Comparison of ENCODE assay signal across 14 cellular contexts in the genomic region with DNA sequence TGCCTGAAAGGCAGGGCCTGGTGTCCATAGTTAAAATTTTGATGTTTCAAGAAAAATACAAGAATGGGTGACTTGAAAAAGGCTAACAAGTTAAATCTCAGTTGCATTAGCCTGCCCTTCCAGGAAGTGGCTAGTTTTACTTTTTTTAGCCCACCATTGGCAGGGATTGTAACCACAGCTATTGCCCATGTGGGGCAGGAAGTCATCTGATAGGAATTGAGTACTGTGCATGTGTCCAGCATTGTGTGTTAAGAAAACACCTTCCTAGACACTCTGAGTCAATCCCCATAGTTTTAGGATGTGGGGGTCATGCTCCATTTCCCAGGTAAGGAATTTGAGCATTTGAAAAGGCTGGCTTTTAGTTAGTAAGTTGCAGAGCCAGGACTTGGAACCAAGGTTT. TPM values are rescaled to one million over a fixed set of nuclear protein-coding genes. Genes with fewer than 3 reads are reported as not detected.
DNase-seq lines count a peak whose midpoint lies in the region; ATAC-seq, FAIRE-seq and TF ChIP-seq lines count a peak whose summit lies in the region.
"Had no signal": no experiment of that assay in that cellular context is flagged by ENCODE, and none has a peak within 500 bp of the region (broad histone marks: within the 10 kb centered on the region; RNA-seq: fewer than 3 reads in every experiment).

No MANE protein-coding gene starts in this region.

- TF ChIP-seq CTCF in foreskin keratinocyte (conservative IDR thresholded peaks at IDR 0.05) (no peak), dorsolateral prefrontal cortex (IDR thresholded peaks at IDR 0.05 in 54 of 56, conservative IDR thresholded peaks at IDR 0.05 in 2 of 56; ENCODE audit: low read depth in 1 of 56, partially characterized antibody in 56 of 56) (no peak)

- H3K27me3 ChIP-seq in foreskin keratinocyte (no peaks in the 10 kb centered on the region), dorsolateral prefrontal cortex (no peaks in the 10 kb centered on the region)

- FAIRE-seq in GM12891 (lab: Jason Lieb, UNC): peak; percentile 33
- FAIRE-seq: colon, TTC549 had no signal

- no peak for TF ChIP-seq POLR2A in GM12891 (IDR thresholded peaks at IDR 0.05; ENCODE audit: low read depth, low read length)

- H3K4me3 ChIP-seq in dorsolateral prefrontal cortex: no peak overlapping the region

- DNase-seq in A172 (ENCODE audit: low spot score) (peak; percentile 21), GM12891 (ENCODE audit: insufficient read length, low spot score) (no peak), foreskin keratinocyte (peak in 1 of 2 donors; percentile 1), midbrain (lab: John Stamatoyannopoulos, UW) (no peak), COLO668 (lab: John Stamatoyannopoulos, UW; ENCODE audit: unreplicated experiment) (no peak), dorsolateral prefrontal cortex (no peak)
- DNase-seq: activated CD4-positive, alpha-beta memory T cell treated with anti-CD3 and anti-CD28 coated beads for 36 hours; Karpas-422; NCI-H187; NCI-H446 had no signal

- ATAC-seq in SK-N-SH treated with all-trans-retinoic acid at 6 μM for 48 hours (0 out of 3 replicates have a peak, but pooled peaks have one; percentile 31), foreskin keratinocyte (peak; percentile 5), HG02938 (IDR thresholded peaks at IDR 0.05; ENCODE audit: unreplicated experiment) (no peak)

- intact Hi-C loops in dorsolateral prefrontal cortex (cut with DNase I): loop anchor here in 1 of 2 donors (5.0 kb wide), 1 partner anchor 179 kb away; a partner anchor contains a TSS

- H3K4me1 ChIP-seq in foreskin keratinocyte: no peaks in the 10 kb centered on the region

- H3K27ac ChIP-seq in foreskin keratinocyte: no peak overlapping the region
- H3K27ac ChIP-seq in dorsolateral prefrontal cortex: no peak overlapping the region

TF ChIP-seq in GM12891, 5 proteins besides CTCF, POLR2A, EP300 and RAD21:
- no peak for TF ChIP-seq POU2F2 (IDR thresholded peaks at IDR 0.05; ENCODE audit: low read depth, low read length)
- no peak for TF ChIP-seq POLR2AphosphoS5 (IDR thresholded peaks at IDR 0.05; ENCODE audit: low read depth, low read length)
- no peak for TF ChIP-seq SPI1 (IDR thresholded peaks at IDR 0.05; ENCODE audit: low read depth, low read length)

TF ChIP-seq in SK-N-SH treated with all-trans-retinoic acid at 6 μM for 48 hours, 23 proteins besides CTCF, POLR2A, EP300 and RAD21:
- TF ChIP-seq, protein P1, sequence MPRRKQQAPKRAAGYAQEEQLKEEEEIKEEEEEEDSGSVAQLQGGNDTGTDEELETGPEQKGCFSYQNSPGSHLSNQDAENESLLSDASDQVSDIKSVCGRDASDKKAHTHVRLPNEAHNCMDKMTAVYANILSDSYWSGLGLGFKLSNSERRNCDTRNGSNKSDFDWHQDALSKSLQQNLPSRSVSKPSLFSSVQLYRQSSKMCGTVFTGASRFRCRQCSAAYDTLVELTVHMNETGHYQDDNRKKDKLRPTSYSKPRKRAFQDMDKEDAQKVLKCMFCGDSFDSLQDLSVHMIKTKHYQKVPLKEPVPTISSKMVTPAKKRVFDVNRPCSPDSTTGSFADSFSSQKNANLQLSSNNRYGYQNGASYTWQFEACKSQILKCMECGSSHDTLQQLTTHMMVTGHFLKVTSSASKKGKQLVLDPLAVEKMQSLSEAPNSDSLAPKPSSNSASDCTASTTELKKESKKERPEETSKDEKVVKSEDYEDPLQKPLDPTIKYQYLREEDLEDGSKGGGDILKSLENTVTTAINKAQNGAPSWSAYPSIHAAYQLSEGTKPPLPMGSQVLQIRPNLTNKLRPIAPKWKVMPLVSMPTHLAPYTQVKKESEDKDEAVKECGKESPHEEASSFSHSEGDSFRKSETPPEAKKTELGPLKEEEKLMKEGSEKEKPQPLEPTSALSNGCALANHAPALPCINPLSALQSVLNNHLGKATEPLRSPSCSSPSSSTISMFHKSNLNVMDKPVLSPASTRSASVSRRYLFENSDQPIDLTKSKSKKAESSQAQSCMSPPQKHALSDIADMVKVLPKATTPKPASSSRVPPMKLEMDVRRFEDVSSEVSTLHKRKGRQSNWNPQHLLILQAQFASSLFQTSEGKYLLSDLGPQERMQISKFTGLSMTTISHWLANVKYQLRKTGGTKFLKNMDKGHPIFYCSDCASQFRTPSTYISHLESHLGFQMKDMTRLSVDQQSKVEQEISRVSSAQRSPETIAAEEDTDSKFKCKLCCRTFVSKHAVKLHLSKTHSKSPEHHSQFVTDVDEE (CRISPR knock-in tag; IDR thresholded peaks at IDR 0.05): no peak
- TF ChIP-seq RARB (CRISPR knock-in tag; IDR thresholded peaks at IDR 0.05): no peak
- no peak for TF ChIP-seq GLIS3 (CRISPR knock-in tag; IDR thresholded peaks at IDR 0.05)
- TF ChIP-seq, protein P2, sequence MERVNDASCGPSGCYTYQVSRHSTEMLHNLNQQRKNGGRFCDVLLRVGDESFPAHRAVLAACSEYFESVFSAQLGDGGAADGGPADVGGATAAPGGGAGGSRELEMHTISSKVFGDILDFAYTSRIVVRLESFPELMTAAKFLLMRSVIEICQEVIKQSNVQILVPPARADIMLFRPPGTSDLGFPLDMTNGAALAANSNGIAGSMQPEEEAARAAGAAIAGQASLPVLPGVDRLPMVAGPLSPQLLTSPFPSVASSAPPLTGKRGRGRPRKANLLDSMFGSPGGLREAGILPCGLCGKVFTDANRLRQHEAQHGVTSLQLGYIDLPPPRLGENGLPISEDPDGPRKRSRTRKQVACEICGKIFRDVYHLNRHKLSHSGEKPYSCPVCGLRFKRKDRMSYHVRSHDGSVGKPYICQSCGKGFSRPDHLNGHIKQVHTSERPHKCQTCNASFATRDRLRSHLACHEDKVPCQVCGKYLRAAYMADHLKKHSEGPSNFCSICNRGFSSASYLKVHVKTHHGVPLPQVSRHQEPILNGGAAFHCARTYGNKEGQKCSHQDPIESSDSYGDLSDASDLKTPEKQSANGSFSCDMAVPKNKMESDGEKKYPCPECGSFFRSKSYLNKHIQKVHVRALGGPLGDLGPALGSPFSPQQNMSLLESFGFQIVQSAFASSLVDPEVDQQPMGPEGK (CRISPR knock-in tag; IDR thresholded peaks at IDR 0.05; ENCODE audit: borderline replicate concordance): no peak
- TF ChIP-seq TOX (CRISPR knock-in tag; IDR thresholded peaks at IDR 0.05; ENCODE audit: borderline replicate concordance): no peak
- TF ChIP-seq, protein P3, sequence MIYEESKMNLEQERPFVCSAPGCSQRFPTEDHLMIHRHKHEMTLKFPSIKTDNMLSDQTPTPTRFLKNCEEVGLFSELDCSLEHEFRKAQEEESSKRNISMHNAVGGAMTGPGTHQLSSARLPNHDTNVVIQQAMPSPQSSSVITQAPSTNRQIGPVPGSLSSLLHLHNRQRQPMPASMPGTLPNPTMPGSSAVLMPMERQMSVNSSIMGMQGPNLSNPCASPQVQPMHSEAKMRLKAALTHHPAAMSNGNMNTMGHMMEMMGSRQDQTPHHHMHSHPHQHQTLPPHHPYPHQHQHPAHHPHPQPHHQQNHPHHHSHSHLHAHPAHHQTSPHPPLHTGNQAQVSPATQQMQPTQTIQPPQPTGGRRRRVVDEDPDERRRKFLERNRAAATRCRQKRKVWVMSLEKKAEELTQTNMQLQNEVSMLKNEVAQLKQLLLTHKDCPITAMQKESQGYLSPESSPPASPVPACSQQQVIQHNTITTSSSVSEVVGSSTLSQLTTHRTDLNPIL (CRISPR knock-in tag; IDR thresholded peaks at IDR 0.05; ENCODE audit: low read depth): no peak

RNA-seq across cellular contexts. Expression of a gene that starts 26.9 kb away (rescaled TPM):
- 38.3 and 40.4 TPM in 2 replicates for total RNA-seq in A172 (2014; rRNA removed; shearing (Covaris generic))
- polyA plus RNA-seq in GM12891 (2012; ENCODE audit: low read depth, missing spikeins): 21.5 TPM
- total RNA-seq in foreskin keratinocyte (21.1 and 22.4 TPM in 2 replicates), dorsolateral prefrontal cortex (10 to 100 TPM; 30.1 to 60.1 (median 43.4) TPM)
- 13.9 and 14.6 TPM in 2 replicates for polyA plus RNA-seq in foreskin keratinocyte
